In genomic region chr1:5731110-5731423, GRCh38 we compare ENCODE assay signal across 19 cellular contexts.
DNase-seq lines count a peak whose midpoint lies in the region; ATAC-seq and TF ChIP-seq lines count a peak whose summit lies in the region.
"Had no signal": no experiment of that assay in that cellular context is flagged by ENCODE, and none has a peak within 500 bp of the region (broad histone marks: within the 10 kb centered on the region; RNA-seq: fewer than 3 reads in every experiment).

No MANE protein-coding gene starts in this region.

- WGBS in heart right ventricle, 2 donors = 83 to 87% methylated on average over 5 of the region's 5 CpGs
- WGBS in H9 (ENCODE audit: extremely low coverage, insufficient read length, low lambda C conversion rate) = no CpG with 5 or more reads among the region's 5 CpGs

- no peak overlapping the region for H3T11ph ChIP-seq in H9 (ENCODE audit: low read length)

- ATAC-seq in Right ventricle myocardium superior (ENCODE audit: poor library complexity) = no peak
- no peak for ATAC-seq in heart right ventricle
- no peak for ATAC-seq in stimulated activated naive CD8-positive, alpha-beta T cell treated with anti-CD3 and anti-CD28 coated beads, Interleukin-15, Interleukin-2, amounts not matched to agents 100 U/mL and 50 U/mL, for 24 hours
- ATAC-seq in CD8-positive, alpha-beta T cell = no peak
- ATAC-seq: GM12878 had no signal

- no peak overlapping the region for H3K23ac ChIP-seq in H9 (ENCODE audit: insufficient read length, low read depth, low read length)

- H3K4ac ChIP-seq in H9 (ENCODE audit: low read depth, low read length) = no peak overlapping the region

- H2AFZ ChIP-seq in osteoblast (ENCODE audit: low read length) (no peak overlapping the region), H9 (ENCODE audit: low read length) (no peak overlapping the region)

- H3K36me3 ChIP-seq in heart right ventricle (no peaks in the 10 kb centered on the region), osteoblast (ENCODE audit: insufficient read depth, low read length) (no peaks in the 10 kb centered on the region)
- H3K36me3 ChIP-seq in CD8-positive, alpha-beta T cell (ENCODE audit: insufficient read depth, low read length) = no peaks in the 10 kb centered on the region
- H3K36me3 ChIP-seq: BLaER1 had no signal

- H3K4me1 ChIP-seq in heart right ventricle (no peaks in the 10 kb centered on the region), osteoblast (ENCODE audit: insufficient read depth, low read length) (no peaks in the 10 kb centered on the region), H9 (ENCODE audit: insufficient read depth, low read length) (peaks cover 3% of the 10 kb centered on the region; the same call in 1 of the 2 replicates)
- H3K4me1 ChIP-seq in CD8-positive, alpha-beta T cell (ENCODE audit: insufficient read depth, low read length) = no peaks in the 10 kb centered on the region

- intact Hi-C loops in Right ventricle myocardium superior (cut with DNase I) (no loop called here), heart right ventricle (cut with DNase I) (no loop called here)
- intact Hi-C loops in CD8-positive, alpha-beta T cell (cut with DNase I, micrococcal nuclease) = no loop called here

- H3K9me3 Mint-ChIP-seq in chondrocyte (ENCODE audit: low read depth) (no peaks in the 10 kb centered on the region), H9 (no peaks in the 10 kb centered on the region)
- H3K9me3 Mint-ChIP-seq in CD8-positive, alpha-beta T cell = no peaks in the 10 kb centered on the region
- H3K9me3 Mint-ChIP-seq: CD14-positive monocyte had no signal

- no peaks in the 10 kb centered on the region for H3K4me1 Mint-ChIP-seq in chondrocyte (ENCODE audit: low read depth)
- peaks cover 9 to 14% of the 10 kb centered on the region in 2 experiments for H3K4me1 Mint-ChIP-seq in H9
- peaks cover 13% of the 10 kb centered on the region for H3K4me1 Mint-ChIP-seq in CD8-positive, alpha-beta T cell (ENCODE audit: low read depth)
- H3K4me1 Mint-ChIP-seq: CD14-positive monocyte; CD4-positive, alpha-beta memory T cell had no signal

- H3K27me3 Mint-ChIP-seq in chondrocyte (ENCODE audit: low read depth) = peaks cover 7% of the 10 kb centered on the region
- H3K27me3 Mint-ChIP-seq in H9 (ENCODE audit: low read depth) = peaks cover 12% of the 10 kb centered on the region
- H3K27me3 Mint-ChIP-seq in CD8-positive, alpha-beta T cell (ENCODE audit: low read depth) = peaks cover 12% of the 10 kb centered on the region

- no peak overlapping the region for H2BK20ac ChIP-seq in H9 (ENCODE audit: low read depth, low read length, poor library complexity, severe bottlenecking)

- H3K4me3 ChIP-seq in heart right ventricle (no peak overlapping the region), osteoblast (ENCODE audit: insufficient read depth, low read length) (no peak overlapping the region)
- H3K4me3 ChIP-seq in CD8-positive, alpha-beta T cell (ENCODE audit: low read depth, low read length) = no peak overlapping the region
- H3K4me3 ChIP-seq: BLaER1, GM12878 had no signal

- H3K27me3 ChIP-seq in heart right ventricle (peaks cover 0 to 43% (median 16%) of the 10 kb centered on the region in 7 donors), osteoblast (ENCODE audit: insufficient read depth, low read length) (no peaks in the 10 kb centered on the region), H9 (ENCODE audit: insufficient read depth, low read length) (no peaks in the 10 kb centered on the region)
- no peaks in the 10 kb centered on the region for H3K27me3 ChIP-seq in CD8-positive, alpha-beta T cell (ENCODE audit: insufficient read depth, low read length)
- H3K27me3 ChIP-seq: BLaER1 had no signal

- no peak overlapping the region for H4K5ac ChIP-seq in H9 (ENCODE audit: insufficient read length, low read depth, low read length)

- no peak overlapping the region for H3K9ac ChIP-seq in H9 (ENCODE audit: extremely low read depth, insufficient read length, low read length)
- H3K9ac ChIP-seq: BLaER1 had no signal

- no peak overlapping the region for H2AK5ac ChIP-seq in H9 (ENCODE audit: insufficient read length, low read length)

- H3K27ac ChIP-seq in heart right ventricle (no peak overlapping the region), osteoblast (ENCODE audit: low read depth, low read length) (no peak overlapping the region), H9 (ENCODE audit: insufficient read length, low read depth, low read length) (no peak overlapping the region)
- H3K27ac ChIP-seq in CD8-positive, alpha-beta T cell (ENCODE audit: low read depth, low read length) = no peak overlapping the region
- H3K27ac ChIP-seq: BLaER1 had no signal

- no peak overlapping the region for H3K4me3 Mint-ChIP-seq in chondrocyte (ENCODE audit: unreplicated experiment)
- no peak overlapping the region for H3K4me3 Mint-ChIP-seq in H9
- H3K4me3 Mint-ChIP-seq in CD8-positive, alpha-beta T cell = no peak overlapping the region
- H3K4me3 Mint-ChIP-seq: CD14-positive monocyte; CD4-positive, alpha-beta memory T cell had no signal

- H3K27ac Mint-ChIP-seq in chondrocyte (ENCODE audit: unreplicated experiment) = no peak overlapping the region
- no peak overlapping the region for H3K27ac Mint-ChIP-seq in H9
- no peak overlapping the region for H3K27ac Mint-ChIP-seq in CD8-positive, alpha-beta T cell
- H3K27ac Mint-ChIP-seq: CD14-positive monocyte; CD4-positive, alpha-beta memory T cell had no signal

- no peak overlapping the region for H3K14ac ChIP-seq in H9 (ENCODE audit: insufficient read depth, low read length)

- POLR2A ChIA-PET in CD8-positive, alpha-beta T cell (lab: Charles Lee) = no interaction called here

- H4K20me1 ChIP-seq in osteoblast (ENCODE audit: insufficient read depth, low read length) (no peaks in the 10 kb centered on the region), H9 (ENCODE audit: control insufficient read depth, insufficient read depth, insufficient read length) (no peaks in the 10 kb centered on the region)
- H4K20me1 ChIP-seq: BLaER1 had no signal

- no peak overlapping the region for H2BK12ac ChIP-seq in H9 (ENCODE audit: insufficient read length, low read depth, low read length)

- CTCF ChIA-PET in CD8-positive, alpha-beta T cell (lab: Charles Lee) = interaction anchor here (0.6 kb wide), 1 partner anchor 1831 kb away, joined by 4 read pairs; the partner anchor contains the start of gene C1orf174

- no peak for TF ChIP-seq CTCF in heart right ventricle (IDR thresholded peaks at IDR 0.05)
- TF ChIP-seq CTCF in chondrocyte (IDR thresholded peaks at IDR 0.05) = no peak
- no peak for TF ChIP-seq CTCF in osteoblast (IDR thresholded peaks at IDR 0.05; ENCODE audit: extremely low read depth, low read depth, low read length)
- TF ChIP-seq CTCF in H9 (conservative IDR thresholded peaks at IDR 0.05) = no peak
- TF ChIP-seq CTCF in CD8-positive, alpha-beta T cell (IDR thresholded peaks at IDR 0.05) = no peak

- H4K8ac ChIP-seq in H9 (replicated peaks; ENCODE audit: insufficient read length, low read depth, low read length) = no peak overlapping the region

- H2BK5ac ChIP-seq in H9 (ENCODE audit: insufficient read length, low read length) = no peak overlapping the region

- H2BK15ac ChIP-seq in H9 (ENCODE audit: low read depth, low read length) = no peak overlapping the region

- H4K91ac ChIP-seq in H9 (ENCODE audit: insufficient read length, low read depth, low read length) = no peak overlapping the region

- H3K4me2 ChIP-seq in osteoblast (ENCODE audit: insufficient read depth, low read length) (no peak overlapping the region), H9 (ENCODE audit: insufficient read depth, insufficient read length, low read length) (no peak overlapping the region)
- H3K4me2 ChIP-seq: BLaER1 had no signal

- H3K56ac ChIP-seq in H9 (ENCODE audit: insufficient read length, low read depth, low read length) = no peak overlapping the region

- H3K23me2 ChIP-seq in H9 (ENCODE audit: insufficient read length, low read depth, low read length, poor library complexity, severe bottlenecking) = no peaks in the 10 kb centered on the region

- no peaks in the 10 kb centered on the region for H3K36me3 Mint-ChIP-seq in chondrocyte (ENCODE audit: low read depth)
- no peaks in the 10 kb centered on the region for H3K36me3 Mint-ChIP-seq in H9 (ENCODE audit: insufficient read depth in 1 of 3, low read depth in 3 of 3)
- no peaks in the 10 kb centered on the region for H3K36me3 Mint-ChIP-seq in CD8-positive, alpha-beta T cell
- H3K36me3 Mint-ChIP-seq: CD14-positive monocyte; CD4-positive, alpha-beta memory T cell had no signal

- H2BK120ac ChIP-seq in H9 (ENCODE audit: low read depth, low read length, poor library complexity, severe bottlenecking) = no peak overlapping the region

- no peaks in the 10 kb centered on the region for H3K79me1 ChIP-seq in H9 (ENCODE audit: insufficient read depth, low read depth, low read length, poor library complexity, severe bottlenecking)

- H3K9me3 ChIP-seq in heart right ventricle (no peaks in the 10 kb centered on the region), osteoblast (ENCODE audit: low read depth, low read length) (no peaks in the 10 kb centered on the region), H9 (ENCODE audit: control insufficient read depth, low read depth, low read length) (no peaks in the 10 kb centered on the region)
- no peaks in the 10 kb centered on the region for H3K9me3 ChIP-seq in CD8-positive, alpha-beta T cell (ENCODE audit: low read length)
- H3K9me3 ChIP-seq: BLaER1 had no signal

- no peaks in the 10 kb centered on the region for H3K79me2 ChIP-seq in osteoblast (ENCODE audit: insufficient read depth, low read length)
- H3K79me2 ChIP-seq in H9 (ENCODE audit: insufficient read depth, low read length) = no peaks in the 10 kb centered on the region

- DNase-seq in Right ventricle myocardium superior (peak; percentile 19), heart right ventricle (no peak), chondrocyte (ENCODE audit: low spot score) (peak; percentile 36), osteoblast (ENCODE audit: insufficient read length, low spot score, missing footprints) (peak; percentile 3), H9 (no peak)
- DNase-seq in stimulated activated naive CD8-positive, alpha-beta T cell treated with anti-CD3 and anti-CD28 coated beads, Interleukin-15, Interleukin-2, amounts not matched to agents 100 U/mL and 50 U/mL, for 24 hours = no peak
- DNase-seq in CD8-positive, alpha-beta T cell = no peak
- DNase-seq: 8988T; Calu3; CD4-positive, alpha-beta memory T cell; DMS 273 treated with DMSO at 0.1 percent for 48 hours; DMS53; DND-41; EL; GOT3; H7 had no signal

- H3K18ac ChIP-seq in H9 (ENCODE audit: insufficient read length, low read depth, low read length) = no peak overlapping the region

Comparison
In these comparisons a context has a peak if more than half of its experiments do, and no peak if none do; other contexts are left out.
1. DNase-seq: peak in Right ventricle myocardium superior (single experiment), chondrocyte (single experiment) and osteoblast (single experiment); none in heart right ventricle (0 of 2), H9 (single experiment), stimulated activated naive CD8-positive, alpha-beta T cell treated with anti-CD3 and anti-CD28 coated beads, Interleukin-15, Interleukin-2, amounts not matched to agents 100 U/mL and 50 U/mL, for 24 hours (single experiment) and CD8-positive, alpha-beta T cell (0 of 7).